1 cellular context compared by ENCODE assay signal in genomic region chr1:30724655-30725421, GRCh38.
TF ChIP-seq lines count a peak whose summit lies in the region.

No MANE protein-coding gene starts in this region.

TF ChIP-seq in HepG2, 621 proteins besides CTCF, POLR2A, EP300 and RAD21:
- peak; percentile 73 for TF ChIP-seq ZNF768 (CRISPR knock-in tag; IDR thresholded peaks at IDR 0.05)
- 0 out of 2 replicates have a peak, but pooled peaks have one; percentile 36 for TF ChIP-seq MAFF (IDR thresholded peaks at IDR 0.05; ENCODE audit: low read depth, low read length)
- no peak for TF ChIP-seq ZNF33B (CRISPR knock-in tag; IDR thresholded peaks at IDR 0.05)
- 0 out of 2 replicates have a peak, but pooled peaks have one; percentile 40 for TF ChIP-seq ZNF629 (CRISPR knock-in tag; conservative IDR thresholded peaks at IDR 0.05)
- no peak for TF ChIP-seq RFXAP (CRISPR knock-in tag; IDR thresholded peaks at IDR 0.05; ENCODE audit: borderline replicate concordance)
- no peak for TF ChIP-seq CHD4 (IDR thresholded peaks at IDR 0.05; ENCODE audit: borderline replicate concordance, low read length)
- TF ChIP-seq, protein P1, sequence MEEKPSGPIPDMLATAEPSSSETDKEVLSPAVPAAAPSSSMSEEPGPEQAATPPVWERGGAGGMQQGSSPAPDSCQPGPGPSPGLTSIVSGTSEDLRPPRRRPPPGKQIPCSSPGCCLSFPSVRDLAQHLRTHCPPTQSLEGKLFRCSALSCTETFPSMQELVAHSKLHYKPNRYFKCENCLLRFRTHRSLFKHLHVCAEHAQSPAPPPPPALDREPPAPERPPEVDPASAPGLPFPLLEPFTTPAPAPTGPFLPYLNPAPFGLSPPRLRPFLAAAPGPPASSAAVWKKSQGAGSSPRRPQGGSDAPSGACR (CRISPR knock-in tag; IDR thresholded peaks at IDR 0.05), result no peak
- TF ChIP-seq MAFK (conservative IDR thresholded peaks at IDR 0.05 in 1 of 2, IDR thresholded peaks at IDR 0.05 in 1 of 2; ENCODE audit: low read length in 2 of 2), result peak; percentile 55 to 76; a peak in 3 of 4 replicates
- TF ChIP-seq GATAD1 (CRISPR knock-in tag; IDR thresholded peaks at IDR 0.05), result no peak
- TF ChIP-seq, protein P2, sequence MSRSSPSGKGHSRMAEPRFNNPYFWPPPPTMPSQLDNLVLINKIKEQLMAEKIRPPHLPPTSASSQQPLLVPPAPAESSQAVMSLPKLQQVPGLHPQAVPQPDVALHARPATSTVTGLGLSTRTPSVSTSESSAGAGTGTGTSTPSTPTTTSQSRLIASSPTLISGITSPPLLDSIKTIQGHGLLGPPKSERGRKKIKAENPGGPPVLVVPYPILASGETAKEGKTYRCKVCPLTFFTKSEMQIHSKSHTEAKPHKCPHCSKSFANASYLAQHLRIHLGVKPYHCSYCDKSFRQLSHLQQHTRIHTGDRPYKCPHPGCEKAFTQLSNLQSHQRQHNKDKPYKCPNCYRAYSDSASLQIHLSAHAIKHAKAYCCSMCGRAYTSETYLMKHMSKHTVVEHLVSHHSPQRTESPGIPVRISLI (CRISPR knock-in tag; IDR thresholded peaks at IDR 0.05; ENCODE audit: borderline replicate concordance), result no peak
